1 cellular context compared by ENCODE assay signal in genomic region chr2:3009499-3009882, GRCh38.
A peak's percentile ranks its signal among the peaks of the same experiment; 100 is the strongest.
TF ChIP-seq lines count a peak whose summit lies in the region.

No MANE protein-coding gene starts in this region.

TF ChIP-seq in GM12878, 131 proteins besides CTCF, POLR2A, EP300 and RAD21 (continued from another document):
- TF ChIP-seq, protein P1, sequence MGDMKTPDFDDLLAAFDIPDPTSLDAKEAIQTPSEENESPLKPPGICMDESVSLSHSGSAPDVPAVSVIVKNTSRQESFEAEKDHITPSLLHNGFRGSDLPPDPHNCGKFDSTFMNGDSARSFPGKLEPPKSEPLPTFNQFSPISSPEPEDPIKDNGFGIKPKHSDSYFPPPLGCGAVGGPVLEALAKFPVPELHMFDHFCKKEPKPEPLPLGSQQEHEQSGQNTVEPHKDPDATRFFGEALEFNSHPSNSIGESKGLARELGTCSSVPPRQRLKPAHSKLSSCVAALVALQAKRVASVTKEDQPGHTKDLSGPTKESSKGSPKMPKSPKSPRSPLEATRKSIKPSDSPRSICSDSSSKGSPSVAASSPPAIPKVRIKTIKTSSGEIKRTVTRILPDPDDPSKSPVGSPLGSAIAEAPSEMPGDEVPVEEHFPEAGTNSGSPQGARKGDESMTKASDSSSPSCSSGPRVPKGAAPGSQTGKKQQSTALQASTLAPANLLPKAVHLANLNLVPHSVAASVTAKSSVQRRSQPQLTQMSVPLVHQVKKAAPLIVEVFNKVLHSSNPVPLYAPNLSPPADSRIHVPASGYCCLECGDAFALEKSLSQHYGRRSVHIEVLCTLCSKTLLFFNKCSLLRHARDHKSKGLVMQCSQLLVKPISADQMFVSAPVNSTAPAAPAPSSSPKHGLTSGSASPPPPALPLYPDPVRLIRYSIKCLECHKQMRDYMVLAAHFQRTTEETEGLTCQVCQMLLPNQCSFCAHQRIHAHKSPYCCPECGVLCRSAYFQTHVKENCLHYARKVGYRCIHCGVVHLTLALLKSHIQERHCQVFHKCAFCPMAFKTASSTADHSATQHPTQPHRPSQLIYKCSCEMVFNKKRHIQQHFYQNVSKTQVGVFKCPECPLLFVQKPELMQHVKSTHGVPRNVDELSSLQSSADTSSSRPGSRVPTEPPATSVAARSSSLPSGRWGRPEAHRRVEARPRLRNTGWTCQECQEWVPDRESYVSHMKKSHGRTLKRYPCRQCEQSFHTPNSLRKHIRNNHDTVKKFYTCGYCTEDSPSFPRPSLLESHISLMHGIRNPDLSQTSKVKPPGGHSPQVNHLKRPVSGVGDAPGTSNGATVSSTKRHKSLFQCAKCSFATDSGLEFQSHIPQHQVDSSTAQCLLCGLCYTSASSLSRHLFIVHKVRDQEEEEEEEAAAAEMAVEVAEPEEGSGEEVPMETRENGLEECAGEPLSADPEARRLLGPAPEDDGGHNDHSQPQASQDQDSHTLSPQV (IDR thresholded peaks at IDR 0.05): no peak
- TF ChIP-seq MLLT1 (IDR thresholded peaks at IDR 0.05) (no peak), BCL3 (IDR thresholded peaks at IDR 0.05; ENCODE audit: borderline replicate concordance, insufficient read depth, low read depth, low read length, poor library complexity, severe bottlenecking) (peak; percentile 93), TCF3 (IDR thresholded peaks at IDR 0.05; ENCODE audit: borderline replicate concordance, insufficient read depth, low read depth, low read length) (peak; percentile 37; the same call in 1 of the 2 replicates), RUNX3 (IDR thresholded peaks at IDR 0.05; ENCODE audit: low read length) (no peak), CEBPZ (IDR thresholded peaks at IDR 0.05; ENCODE audit: low read depth, low read length) (no peak), ZNF384 (IDR thresholded peaks at IDR 0.05; ENCODE audit: borderline replicate concordance, low read depth, low read length) (no peak), IKZF2 (IDR thresholded peaks at IDR 0.05) (no peak), MYC (IDR thresholded peaks at IDR 0.05; ENCODE audit: insufficient read depth, insufficient read length, insufficient replicate concordance, low read length, severe bottlenecking) (no peak), PBX3 (IDR thresholded peaks at IDR 0.05; ENCODE audit: insufficient replicate concordance, low read depth, low read length) (no peak), HDAC2 (IDR thresholded peaks at IDR 0.05) (no peak), PKNOX1 (IDR thresholded peaks at IDR 0.05) (no peak), NR2C2 (IDR thresholded peaks at IDR 0.05; ENCODE audit: borderline replicate concordance, control insufficient read depth, insufficient read length, low read depth) (no peak), FOXM1 (IDR thresholded peaks at IDR 0.05; ENCODE audit: low read depth, low read length) (no peak), IKZF1 (conservative IDR thresholded peaks at IDR 0.05) (no peak), CBFB (IDR thresholded peaks at IDR 0.05; ENCODE audit: low read depth) (no peak), BACH1 (IDR thresholded peaks at IDR 0.05; ENCODE audit: borderline replicate concordance) (no peak), NFIC (IDR thresholded peaks at IDR 0.05; ENCODE audit: low read depth, low read length) (0 out of 2 replicates have a peak, but pooled peaks have one; percentile 27), FOXK2 (IDR thresholded peaks at IDR 0.05) (no peak), SP1 (IDR thresholded peaks at IDR 0.05; ENCODE audit: low read depth, low read length) (no peak), ZZZ3 (IDR thresholded peaks at IDR 0.05; ENCODE audit: control insufficient read depth, insufficient read length, low read depth) (no peak), KLF5 (IDR thresholded peaks at IDR 0.05; ENCODE audit: partially characterized antibody) (no peak)
- TF ChIP-seq, protein P2, sequence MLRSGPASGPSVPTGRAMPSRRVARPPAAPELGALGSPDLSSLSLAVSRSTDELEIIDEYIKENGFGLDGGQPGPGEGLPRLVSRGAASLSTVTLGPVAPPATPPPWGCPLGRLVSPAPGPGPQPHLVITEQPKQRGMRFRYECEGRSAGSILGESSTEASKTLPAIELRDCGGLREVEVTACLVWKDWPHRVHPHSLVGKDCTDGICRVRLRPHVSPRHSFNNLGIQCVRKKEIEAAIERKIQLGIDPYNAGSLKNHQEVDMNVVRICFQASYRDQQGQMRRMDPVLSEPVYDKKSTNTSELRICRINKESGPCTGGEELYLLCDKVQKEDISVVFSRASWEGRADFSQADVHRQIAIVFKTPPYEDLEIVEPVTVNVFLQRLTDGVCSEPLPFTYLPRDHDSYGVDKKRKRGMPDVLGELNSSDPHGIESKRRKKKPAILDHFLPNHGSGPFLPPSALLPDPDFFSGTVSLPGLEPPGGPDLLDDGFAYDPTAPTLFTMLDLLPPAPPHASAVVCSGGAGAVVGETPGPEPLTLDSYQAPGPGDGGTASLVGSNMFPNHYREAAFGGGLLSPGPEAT (IDR thresholded peaks at IDR 0.05; ENCODE audit: low read depth): no peak
